11 cellular contexts compared by ENCODE assay signal in genomic region chr15:98878172-98878571, GRCh38.
A peak's percentile ranks its signal among the peaks of the same experiment; 100 is the strongest.
DNase-seq lines count a peak whose midpoint lies in the region; ATAC-seq and TF ChIP-seq lines count a peak whose summit lies in the region.
"Had no signal": no experiment of that assay in that cellular context is flagged by ENCODE, and none has a peak within 500 bp of the region (broad histone marks: within the 10 kb centered on the region; RNA-seq: fewer than 3 reads in every experiment).

No MANE protein-coding gene starts in this region.

- H3K4me3 ChIP-seq in HL-60 (replicated peaks; ENCODE audit: insufficient read depth, low read length) (no peak overlapping the region), choroid plexus epithelial cell (ENCODE audit: low read depth, low read length) (no peak overlapping the region), left lung (no peak overlapping the region), transverse colon (no peak overlapping the region)
- H3K4me3 ChIP-seq: K562 had no signal

- H3K27me3 ChIP-seq in HL-60 (ENCODE audit: insufficient read depth, poor library complexity, severe bottlenecking) (no peaks in the 10 kb centered on the region), left lung (no peaks in the 10 kb centered on the region), transverse colon (no peaks in the 10 kb centered on the region)

- no peak for TF ChIP-seq EP300 in transverse colon (IDR thresholded peaks at IDR 0.05; ENCODE audit: low read depth)

- TF ChIP-seq CTCF in HL-60 (IDR thresholded peaks at IDR 0.05; ENCODE audit: insufficient read depth, low read length) (no peak), choroid plexus epithelial cell (conservative IDR thresholded peaks at IDR 0.05; ENCODE audit: low read depth, low read length) (no peak), left lung (IDR thresholded peaks at IDR 0.05) (no peak), transverse colon (IDR thresholded peaks at IDR 0.05) (no peak)

- in situ Hi-C loops in transverse colon (cut with MboI; ENCODE audit: low pct_ligation_motif_present in 1 of 4, low pct_unique_long_range_greater_than_20kb in 1 of 4, low sequenced_read_pairs in 3 of 4) = loop anchor here in 2 of 4 donors (25.0 kb wide), 1 partner anchor 366 kb away; no protein-coding TSS in a partner anchor

- TF ChIP-seq POLR2A in transverse colon (IDR thresholded peaks at IDR 0.05) = no peak

- intact Hi-C loops in left lung (cut with DNase I) (no loop called here), transverse colon (cut with DNase I; ENCODE audit: low total_unique reads) (no loop called here)

- no peak for ATAC-seq in left lung
- no peak for ATAC-seq in GM18861 (IDR thresholded peaks at IDR 0.05; ENCODE audit: unreplicated experiment)
- no peak for ATAC-seq in HG02884 (IDR thresholded peaks at IDR 0.05; ENCODE audit: unreplicated experiment)
- ATAC-seq: K562 had no signal

- WGBS in transverse colon (ENCODE audit: low coverage in 1 of 2), 2 donors = 73 to 86% methylated on average over 1 to 3 of the region's 3 CpGs

- H3K9me3 ChIP-seq in left lung = no peaks in the 10 kb centered on the region
- no peaks in the 10 kb centered on the region for H3K9me3 ChIP-seq in transverse colon

- H3K36me3 ChIP-seq in left lung = no peaks in the 10 kb centered on the region
- H3K36me3 ChIP-seq in transverse colon = no peaks in the 10 kb centered on the region

- no peak for DNase-seq in HL-60 (ENCODE audit: low read depth in 1 of 2, low spot score in 1 of 2)
- DNase-seq in choroid plexus epithelial cell (ENCODE audit: low read depth) = peak; percentile 36
- DNase-seq in left lung = no peak
- DNase-seq in transverse colon = no peak
- DNase-seq in NOMO-1 (lab: John Stamatoyannopoulos, UW; ENCODE audit: unreplicated experiment in 2 of 2) = no peak
- DNase-seq: activated B cell treated with CpG ODN at 0.5 μM for 24 hours, activated gamma-delta T cell, NCI-H1417 treated with DMSO at 0.1 percent for 48 hours had no signal

- H3K27ac ChIP-seq in HL-60 (replicated peaks) (peak overlapping the region; percentile 31), left lung (peak overlapping the region; percentile 1 to 24), transverse colon (peak overlapping the region; percentile 32 to 59 (median 42))

- H3K4me1 ChIP-seq in left lung = peaks cover 3 to 52% of the 10 kb centered on the region in 2 donors
- peaks cover 7 to 40% (median 21%) of the 10 kb centered on the region in 4 donors for H3K4me1 ChIP-seq in transverse colon
